8 cellular contexts compared by ENCODE assay signal in the genomic region with DNA sequence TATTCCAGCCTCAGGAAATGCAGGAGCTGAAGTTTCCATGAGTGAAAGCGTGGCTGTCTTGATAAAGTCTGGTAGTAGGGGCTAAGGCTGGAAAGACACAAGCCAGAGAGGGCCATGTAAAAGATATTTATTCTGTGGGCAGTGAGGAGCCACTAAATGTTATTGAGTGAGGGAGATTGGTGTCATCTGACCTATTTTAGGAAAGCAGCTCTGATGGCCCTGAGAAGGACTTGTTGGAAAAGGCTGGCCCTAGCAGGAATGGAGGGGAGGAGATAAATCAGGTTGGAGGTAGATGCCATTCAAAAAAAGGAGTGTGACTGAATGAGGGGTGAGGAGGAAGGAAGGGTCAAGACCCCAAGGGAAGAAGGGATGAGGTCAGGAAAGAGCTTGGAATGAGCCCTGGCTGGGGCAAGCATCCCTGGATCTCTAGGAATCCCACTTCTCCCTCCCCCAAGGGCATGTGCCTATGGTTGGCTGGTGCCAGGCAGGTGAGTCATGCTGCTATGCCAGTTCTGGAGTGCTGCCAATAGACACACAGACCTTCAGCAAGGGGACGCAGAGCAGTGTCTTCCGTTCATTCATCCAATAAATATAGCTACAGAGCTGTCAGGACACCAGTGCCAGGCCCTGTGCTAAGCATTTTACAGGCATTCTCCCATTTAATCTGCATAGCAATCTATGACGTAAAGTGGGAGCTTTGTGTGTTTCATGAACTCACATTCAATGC. TPM values are rescaled to one million over a fixed set of nuclear protein-coding genes. Genes with fewer than 3 reads are reported as not detected.
DNase-seq lines count a peak whose midpoint lies in the region; ATAC-seq and TF ChIP-seq lines count a peak whose summit lies in the region.

No MANE protein-coding gene starts in this region.

- TF ChIP-seq CTCF in heart right ventricle (IDR thresholded peaks at IDR 0.05): no peak

- H3K27me3 Mint-ChIP-seq in activated CD4-positive, alpha-beta T cell treated with anti-CD3 and anti-CD28 coated beads for 36 hours: no peaks in the 10 kb centered on the region
- peaks cover 0 to 13% of the 10 kb centered on the region in 2 donors for H3K27me3 Mint-ChIP-seq in stimulated activated naive B cell treated with anti-CD40 and anti-IgM and Interleukin-4, amounts not matched to agents 10 μg/mL and 1 μg/mL and 100 μg/mL, for 72 hours

- ATAC-seq in activated CD4-positive, alpha-beta T cell treated with anti-CD3 and anti-CD28 coated beads for 36 hours: no peak
- ATAC-seq in heart right ventricle: peak; percentile 32 to 82 (median 77)
- no peak for ATAC-seq in stimulated activated naive B cell treated with anti-CD40 and anti-IgM and Interleukin-4, amounts not matched to agents 10 μg/mL and 1 μg/mL and 100 μg/mL, for 72 hours (replicated peaks)
- ATAC-seq in HG02588 (IDR thresholded peaks at IDR 0.05; ENCODE audit: unreplicated experiment): no peak

- H3K36me3 ChIP-seq in heart right ventricle: peaks cover 0 to 25% (median 8%) of the 10 kb centered on the region in 9 donors

- no peaks in the 10 kb centered on the region for H3K9me3 Mint-ChIP-seq in activated CD4-positive, alpha-beta T cell treated with anti-CD3 and anti-CD28 coated beads for 36 hours (ENCODE audit: low read depth)
- no peaks in the 10 kb centered on the region for H3K9me3 Mint-ChIP-seq in stimulated activated naive B cell treated with anti-CD40 and anti-IgM and Interleukin-4, amounts not matched to agents 10 μg/mL and 1 μg/mL and 100 μg/mL, for 72 hours

- no peak overlapping the region for H3K27ac Mint-ChIP-seq in activated CD4-positive, alpha-beta T cell treated with anti-CD3 and anti-CD28 coated beads for 36 hours
- peak overlapping the region; percentile 42 for H3K27ac Mint-ChIP-seq in stimulated activated naive B cell treated with anti-CD40 and anti-IgM and Interleukin-4, amounts not matched to agents 10 μg/mL and 1 μg/mL and 100 μg/mL, for 72 hours

- CTCF ChIA-PET in activated CD4-positive, alpha-beta T cell treated with anti-CD3 and anti-CD28 coated beads for 36 hours (lab: Charles Lee): interaction anchor here (0.6 to 1.2 kb wide), 2 partner anchors 40 to 66 kb away, joined by 3 to 4 read pairs; partner anchors contain the start of gene PI4K2A

- POLR2A ChIA-PET in activated CD4-positive, alpha-beta T cell treated with anti-CD3 and anti-CD28 coated beads for 36 hours (lab: Charles Lee): no interaction called here

- H3K9me3 ChIP-seq in heart right ventricle: no peaks in the 10 kb centered on the region

- H3K4me3 ChIP-seq in heart right ventricle: peak overlapping the region in 2 of 10 donors; percentile 17 to 26

- H3K4me1 Mint-ChIP-seq in activated CD4-positive, alpha-beta T cell treated with anti-CD3 and anti-CD28 coated beads for 36 hours: no peaks in the 10 kb centered on the region
- peaks cover 2 to 4% of the 10 kb centered on the region in 2 donors for H3K4me1 Mint-ChIP-seq in stimulated activated naive B cell treated with anti-CD40 and anti-IgM and Interleukin-4, amounts not matched to agents 10 μg/mL and 1 μg/mL and 100 μg/mL, for 72 hours

- H3K4me1 ChIP-seq in heart right ventricle: peaks cover 4 to 57% (median 35%) of the 10 kb centered on the region in 9 donors

- intact Hi-C loops in activated CD4-positive, alpha-beta T cell treated with anti-CD3 and anti-CD28 coated beads for 36 hours (cut with DNase I, micrococcal nuclease): no loop called here
- intact Hi-C loops in heart right ventricle (cut with DNase I): loop anchor here in 4 of 10 donors (2.0 to 5.0 kb wide), 2 partner anchors 34 to 38 kb away; no protein-coding TSS in a partner anchor

- no peak overlapping the region for H3K4me3 Mint-ChIP-seq in activated CD4-positive, alpha-beta T cell treated with anti-CD3 and anti-CD28 coated beads for 36 hours
- no peak overlapping the region for H3K4me3 Mint-ChIP-seq in stimulated activated naive B cell treated with anti-CD40 and anti-IgM and Interleukin-4, amounts not matched to agents 10 μg/mL and 1 μg/mL and 100 μg/mL, for 72 hours

- no peaks in the 10 kb centered on the region for H3K27me3 ChIP-seq in heart right ventricle

- no peaks in the 10 kb centered on the region for H3K36me3 Mint-ChIP-seq in activated CD4-positive, alpha-beta T cell treated with anti-CD3 and anti-CD28 coated beads for 36 hours (ENCODE audit: low read depth)
- peaks cover 0 to 3% of the 10 kb centered on the region in 2 donors for H3K36me3 Mint-ChIP-seq in stimulated activated naive B cell treated with anti-CD40 and anti-IgM and Interleukin-4, amounts not matched to agents 10 μg/mL and 1 μg/mL and 100 μg/mL, for 72 hours

- 41 to 52% methylated on average over 4 of the region's 4 CpGs for WGBS in heart right ventricle, 2 donors

- peak overlapping the region; percentile 0 to 95 (median 85) for H3K27ac ChIP-seq in heart right ventricle

- peak; percentile 27 for DNase-seq in activated CD4-positive, alpha-beta T cell treated with anti-CD3 and anti-CD28 coated beads for 36 hours
- no peak for DNase-seq in activated CD4-positive, alpha-beta T cell treated with anti-CD3 and anti-CD28 coated beads, Interleukin-2, amount 50 U/mL, for 4 hours
- peak; percentile 93 for DNase-seq in SW480 (ENCODE audit: low spot score)
- peak; percentile 37 to 81 for DNase-seq in heart right ventricle
- no peak for DNase-seq in stimulated activated naive B cell treated with anti-CD40 and anti-IgM and Interleukin-4, amounts not matched to agents 10 μg/mL and 1 μg/mL and 100 μg/mL, for 72 hours
- DNase-seq in OCI-M1 (lab: John Stamatoyannopoulos, UW): no peak
- no peak for DNase-seq in mesenteric fat pad (ENCODE audit: low spot score)

RNA-seq across cellular contexts. Expression of gene ANKRD2, which starts 2.0 kb away (rescaled TPM):
- total RNA-seq in activated CD4-positive, alpha-beta T cell treated with anti-CD3 and anti-CD28 coated beads for 36 hours: not detected
- total RNA-seq in heart right ventricle (100 to 1,000 TPM in 6 of 10 donors, 10 to 100 TPM in 4; 46.3 to 395 (median 133) TPM), mesenteric fat pad (not detected)
- 100 to 1,000 TPM; 248 to 370 TPM for polyA plus RNA-seq in heart right ventricle

RNA-seq across cellular contexts. Expression of gene HOGA1, which starts 9.7 kb away (rescaled TPM):
- not detected for total RNA-seq in activated CD4-positive, alpha-beta T cell treated with anti-CD3 and anti-CD28 coated beads for 36 hours
- total RNA-seq in heart right ventricle: 10 to 100 TPM in 9 of 10 donors, 1 to 10 TPM in 1; 8.9 to 42.5 (median 17.4) TPM
- 10 to 100 TPM; 30.4 to 58.3 TPM for polyA plus RNA-seq in heart right ventricle
- 3.8 TPM for total RNA-seq in mesenteric fat pad

RNA-seq across cellular contexts. Expression of gene C10orf62, which starts 15.0 kb away (rescaled TPM):
- not detected for total RNA-seq in activated CD4-positive, alpha-beta T cell treated with anti-CD3 and anti-CD28 coated beads for 36 hours
- total RNA-seq in heart right ventricle: 1 to 10 TPM in 3 of 10 donors, under 1 TPM in 5, not detected in 2; 0.20 to 1.7 (median 0.73) TPM
- polyA plus RNA-seq in heart right ventricle: 1 to 10 TPM; 1.1 to 2.4 TPM
- total RNA-seq in mesenteric fat pad: not detected

RNA-seq across cellular contexts. Expression of gene MORN4, which starts 58.8 kb away (rescaled TPM):
- total RNA-seq in activated CD4-positive, alpha-beta T cell treated with anti-CD3 and anti-CD28 coated beads for 36 hours: 1 to 10 TPM; 3.9 to 5.3 TPM
- total RNA-seq in heart right ventricle (10 to 100 TPM in 8 of 10 donors, 1 to 10 TPM in 2; 4.4 to 17.1 (median 12.8) TPM), mesenteric fat pad (1.5 TPM)
- polyA plus RNA-seq in heart right ventricle: 10 to 100 TPM; 16.0 to 17.6 TPM

Comparison
In these comparisons a context has a peak if more than half of its experiments do, and no peak if none do; other contexts are left out.
1. DNase-seq: peak in activated CD4-positive, alpha-beta T cell treated with anti-CD3 and anti-CD28 coated beads for 36 hours (single experiment), SW480 (single experiment) and heart right ventricle (2 of 2); none in activated CD4-positive, alpha-beta T cell treated with anti-CD3 and anti-CD28 coated beads, Interleukin-2, amount 50 U/mL, for 4 hours (0 of 2), stimulated activated naive B cell treated with anti-CD40 and anti-IgM and Interleukin-4, amounts not matched to agents 10 μg/mL and 1 μg/mL and 100 μg/mL, for 72 hours (single experiment), OCI-M1 (single experiment) and mesenteric fat pad (single experiment).
2. ATAC-seq: peak in heart right ventricle (8 of 8); none in activated CD4-positive, alpha-beta T cell treated with anti-CD3 and anti-CD28 coated beads for 36 hours (single experiment), stimulated activated naive B cell treated with anti-CD40 and anti-IgM and Interleukin-4, amounts not matched to agents 10 μg/mL and 1 μg/mL and 100 μg/mL, for 72 hours (0 of 2) and HG02588 (single experiment).
3. RNA of gene ANKRD2, which starts 2.0 kb away (total RNA-seq): 46.3 to 395 TPM in heart right ventricle; not detected in activated CD4-positive, alpha-beta T cell treated with anti-CD3 and anti-CD28 coated beads for 36 hours and not detected in mesenteric fat pad (single experiment); every median in the first group is over 10 times any median in the second.